Comparison of ENCODE assay signal across 1 cellular context in the genomic region with DNA sequence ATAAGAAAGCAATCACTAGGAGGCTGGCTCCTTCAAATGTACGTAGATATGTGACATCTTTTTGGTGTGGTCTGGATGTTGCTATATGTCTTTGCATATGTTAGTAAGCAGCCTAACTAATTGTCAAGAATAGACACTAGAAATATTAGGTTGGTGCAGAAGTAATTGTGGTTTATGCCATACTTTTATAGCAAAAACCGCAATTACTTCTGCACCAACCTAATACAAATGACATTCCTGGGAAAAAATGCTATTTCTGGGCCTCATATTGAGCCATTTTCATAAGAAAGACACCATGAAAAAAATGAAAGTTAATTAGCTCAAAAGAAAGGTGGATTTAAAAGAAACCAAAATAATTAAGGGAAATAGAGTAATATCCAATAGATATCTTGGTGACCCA.
A peak's percentile ranks its signal among the peaks of the same experiment; 100 is the strongest.
TF ChIP-seq lines count a peak whose summit lies in the region.

No MANE protein-coding gene starts in this region.

TF ChIP-seq in HepG2, 621 proteins besides CTCF, POLR2A, EP300 and RAD21 (continued from another document):
- TF ChIP-seq, protein P1, sequence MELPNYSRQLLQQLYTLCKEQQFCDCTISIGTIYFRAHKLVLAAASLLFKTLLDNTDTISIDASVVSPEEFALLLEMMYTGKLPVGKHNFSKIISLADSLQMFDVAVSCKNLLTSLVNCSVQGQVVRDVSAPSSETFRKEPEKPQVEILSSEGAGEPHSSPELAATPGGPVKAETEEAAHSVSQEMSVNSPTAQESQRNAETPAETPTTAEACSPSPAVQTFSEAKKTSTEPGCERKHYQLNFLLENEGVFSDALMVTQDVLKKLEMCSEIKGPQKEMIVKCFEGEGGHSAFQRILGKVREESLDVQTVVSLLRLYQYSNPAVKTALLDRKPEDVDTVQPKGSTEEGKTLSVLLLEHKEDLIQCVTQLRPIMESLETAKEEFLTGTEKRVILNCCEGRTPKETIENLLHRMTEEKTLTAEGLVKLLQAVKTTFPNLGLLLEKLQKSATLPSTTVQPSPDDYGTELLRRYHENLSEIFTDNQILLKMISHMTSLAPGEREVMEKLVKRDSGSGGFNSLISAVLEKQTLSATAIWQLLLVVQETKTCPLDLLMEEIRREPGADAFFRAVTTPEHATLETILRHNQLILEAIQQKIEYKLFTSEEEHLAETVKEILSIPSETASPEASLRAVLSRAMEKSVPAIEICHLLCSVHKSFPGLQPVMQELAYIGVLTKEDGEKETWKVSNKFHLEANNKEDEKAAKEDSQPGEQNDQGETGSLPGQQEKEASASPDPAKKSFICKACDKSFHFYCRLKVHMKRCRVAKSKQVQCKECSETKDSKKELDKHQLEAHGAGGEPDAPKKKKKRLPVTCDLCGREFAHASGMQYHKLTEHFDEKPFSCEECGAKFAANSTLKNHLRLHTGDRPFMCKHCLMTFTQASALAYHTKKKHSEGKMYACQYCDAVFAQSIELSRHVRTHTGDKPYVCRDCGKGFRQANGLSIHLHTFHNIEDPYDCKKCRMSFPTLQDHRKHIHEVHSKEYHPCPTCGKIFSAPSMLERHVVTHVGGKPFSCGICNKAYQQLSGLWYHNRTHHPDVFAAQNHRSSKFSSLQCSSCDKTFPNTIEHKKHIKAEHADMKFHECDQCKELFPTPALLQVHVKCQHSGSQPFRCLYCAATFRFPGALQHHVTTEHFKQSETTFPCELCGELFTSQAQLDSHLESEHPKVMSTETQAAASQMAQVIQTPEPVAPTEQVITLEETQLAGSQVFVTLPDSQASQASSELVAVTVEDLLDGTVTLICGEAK (IDR thresholded peaks at IDR 0.05): peak; percentile 50; the same call in 1 of the 2 replicates
- TF ChIP-seq, protein P1 (CRISPR knock-in tag; IDR thresholded peaks at IDR 0.05): no peak
